Comparison of ENCODE assay signal across 27 cellular contexts in the genomic region with DNA sequence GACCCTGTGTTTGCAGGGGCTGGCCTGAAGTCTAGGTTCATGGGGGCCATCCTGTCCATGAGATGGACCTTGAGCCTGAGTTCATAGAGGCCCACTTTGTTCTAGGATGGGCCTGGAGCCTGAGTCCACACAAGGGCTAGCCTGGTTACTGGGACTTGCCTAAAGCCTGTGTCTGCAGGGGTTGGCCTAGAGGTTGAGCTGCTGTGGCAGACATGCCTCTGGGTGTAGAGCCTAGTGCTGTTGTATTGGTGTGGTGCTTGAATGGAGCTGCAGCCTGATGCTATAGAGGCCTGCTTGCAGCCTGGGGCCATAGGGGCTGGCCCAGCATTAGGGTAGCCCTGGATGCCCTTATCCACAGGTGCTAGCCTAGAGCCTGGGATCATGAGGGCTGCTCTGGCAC. TPM values are rescaled to one million over a fixed set of nuclear protein-coding genes. Genes with fewer than 3 reads are reported as not detected.
"Had no signal": no experiment of that assay in that cellular context is flagged by ENCODE, and none has a peak within 500 bp of the region (broad histone marks: within the 10 kb centered on the region; RNA-seq: fewer than 3 reads in every experiment).

No MANE protein-coding gene starts in this region.

- H3K36me3 ChIP-seq: ovary, right lobe of liver, sigmoid colon, suprapubic skin, tibial artery, transverse colon, upper lobe of right lung, uterus had no signal

- H3K4me3 ChIP-seq: ovary, psoas muscle, right lobe of liver, sigmoid colon, suprapubic skin, testis, tibial artery, transverse colon, upper lobe of right lung, uterus had no signal

- ATAC-seq: naive thymus-derived CD8-positive, alpha-beta T cell; psoas muscle; stimulated activated memory B cell treated with anti-CD40 and anti-IgM and Interleukin-4, amounts not matched to agents 10 μg/mL and 1 μg/mL and 100 μg/mL, for 72 hours; stimulated activated naive CD8-positive, alpha-beta T cell treated with anti-CD3 and anti-CD28 coated beads, Interleukin-15, amount 100 ng/mL, for 72 hours; stimulated activated naive CD8-positive, alpha-beta T cell treated with anti-CD3 and anti-CD28 coated beads, Interleukin-15, Interleukin-2, amounts not matched to agents 100 U/mL and 50 U/mL, for 24 hours; upper lobe of right lung had no signal

- H3K9me3 ChIP-seq: ovary, right lobe of liver, testis, transverse colon, upper lobe of right lung, uterus had no signal

- H2AFZ ChIP-seq: parathyroid adenoma had no signal

- H3K9ac ChIP-seq: parathyroid adenoma had no signal

- H3K4me1 ChIP-seq: parathyroid adenoma, suprapubic skin, testis, uterus had no signal

- H3K79me2 ChIP-seq: parathyroid adenoma had no signal

- H3K27me3 ChIP-seq: ovary, right lobe of liver, sigmoid colon, suprapubic skin, testis, tibial artery, transverse colon, upper lobe of right lung, uterus had no signal

- H3K27ac ChIP-seq: ovary, parathyroid adenoma, psoas muscle, right lobe of liver, sigmoid colon, suprapubic skin, testis, tibial artery, transverse colon, upper lobe of right lung, uterus had no signal

- DNase-seq: naive thymus-derived CD8-positive, alpha-beta T cell; nephron progenitor cell; occipital lobe; ovary; psoas muscle; right cardiac atrium; right lobe of liver; sigmoid colon; small intestine; stimulated activated CD4-positive, alpha-beta T cell treated with anti-CD3 and anti-CD28 coated beads, Interleukin-15, amount 100 ng/mL, for 24 hours; stimulated activated CD4-positive, alpha-beta T cell treated with anti-CD3 and anti-CD28 coated beads, Interleukin-2, amount 100 ng/mL, for 24 hours; stimulated activated CD4-positive, alpha-beta T cell treated with anti-CD3 and anti-CD28 coated beads, Interleukin-4, amount 100 ng/mL, for 1 hour; stimulated activated CD4-positive, alpha-beta T cell treated with anti-CD3 and anti-CD28 coated beads, Interleukin-4, amount 100 ng/mL, for 4 hours; stimulated activated CD8-positive, alpha-beta memory T cell treated with anti-CD3 and anti-CD28 coated beads, Interleukin-4, amount 100 ng/mL, for 48 hours; stimulated activated naive CD4-positive, alpha-beta T cell; stimulated activated naive CD8-positive, alpha-beta T cell treated with anti-CD3 and anti-CD28 coated beads, Interleukin-15, amount 100 ng/mL, for 72 hours; stimulated activated naive CD8-positive, alpha-beta T cell treated with anti-CD3 and anti-CD28 coated beads, Interleukin-15, Interleukin-2, amounts not matched to agents 100 U/mL and 50 U/mL, for 24 hours; substantia nigra; testis; tibial artery; transverse colon; upper lobe of right lung; uterus had no signal

- FAIRE-seq: small intestine had no signal

RNA-seq across cellular contexts. Expression of gene RASGRP3, which starts 23.9 kb away (rescaled TPM):
- total RNA-seq: progenitor cell of endocrine pancreas had no signal
